In the genomic region with DNA sequence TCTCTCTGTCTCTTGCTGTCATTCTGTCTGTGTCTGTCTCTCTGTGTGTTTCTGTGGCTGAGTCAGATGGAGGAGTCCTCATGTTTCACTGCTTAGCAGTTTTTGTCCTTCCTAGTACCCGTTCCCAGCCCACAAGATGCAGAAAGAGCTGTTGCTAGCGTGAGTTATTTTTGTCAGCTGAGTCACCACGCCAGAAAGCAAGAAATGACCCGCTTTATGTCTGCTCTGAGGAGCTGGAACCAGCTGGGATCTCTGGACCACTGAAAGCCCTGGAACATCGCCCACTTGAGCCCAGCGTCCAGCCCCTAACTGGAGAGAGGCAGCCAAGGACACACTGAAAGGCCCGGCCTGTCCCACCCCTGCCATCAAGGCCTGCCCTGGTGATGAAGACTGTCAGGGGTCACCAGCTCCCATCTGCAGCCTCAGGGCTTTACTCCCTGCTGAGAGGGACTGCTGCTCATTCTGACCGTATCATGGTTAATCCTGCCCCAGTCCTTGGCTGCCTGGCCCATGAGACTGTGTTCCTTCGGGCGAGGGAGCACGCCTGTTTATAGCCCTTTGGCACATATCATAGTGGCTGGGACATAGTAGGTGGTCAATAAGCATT, we compare ENCODE assay signal across 8 cellular contexts.
DNase-seq lines count a peak whose midpoint lies in the region; ATAC-seq and TF ChIP-seq lines count a peak whose summit lies in the region.

No MANE protein-coding gene starts in this region.

- TF ChIP-seq CTCF in AG04449 (IDR thresholded peaks at IDR 0.05; ENCODE audit: insufficient read depth, low read length, missing control alignments) = no peak
- no peak for TF ChIP-seq CTCF in brain (conservative IDR thresholded peaks at IDR 0.05)
- TF ChIP-seq CTCF in kidney epithelial cell (IDR thresholded peaks at IDR 0.05; ENCODE audit: insufficient read depth, low read length, poor library complexity, severe bottlenecking) = no peak

- no peaks in the 10 kb centered on the region for H3K9me3 ChIP-seq in stomach smooth muscle (ENCODE audit: control insufficient read depth in 2 of 2, low read length in 2 of 2)

- H3K27me3 ChIP-seq in kidney epithelial cell (ENCODE audit: control insufficient read depth, insufficient read depth, low read length) = no peaks in the 10 kb centered on the region
- H3K27me3 ChIP-seq in stomach smooth muscle (ENCODE audit: control insufficient read depth in 1 of 2, insufficient read depth in 2 of 2, low read length in 2 of 2) = no peaks in the 10 kb centered on the region

- peak; percentile 39 for ATAC-seq in HG03439 (IDR thresholded peaks at IDR 0.05; ENCODE audit: unreplicated experiment)
- ATAC-seq in naive thymus-derived CD8-positive, alpha-beta T cell = no peak

- CTCF ChIA-PET in AG04449 (lab: Yijun Ruan, JAX) = interaction anchor here (1.1 to 1.7 kb wide), 2 partner anchors 92 to 107 kb away, joined by 3 to 8 read pairs; no protein-coding TSS in a partner anchor

- H3K9ac ChIP-seq in stomach smooth muscle (ENCODE audit: low read length in 2 of 2) = peak overlapping the region in 1 of 2 donors; percentile 62

- peaks cover 26% of the 10 kb centered on the region for H3K4me1 Mint-ChIP-seq in brain
- no peaks in the 10 kb centered on the region for H3K4me1 Mint-ChIP-seq in naive thymus-derived CD8-positive, alpha-beta T cell

- POLR2A ChIA-PET in AG04449 (lab: Yijun Ruan, JAX) = interaction anchor here (0.8 to 3.7 kb wide), 7 partner anchors 8 to 128 kb away, joined by 3 to 82 read pairs (median 8); a partner anchor contains a TSS
- POLR2A ChIA-PET in naive thymus-derived CD8-positive, alpha-beta T cell (lab: Charles Lee) = interaction anchor here (0.6 kb wide), 1 partner anchor 317 kb away, joined by 3 read pairs; no protein-coding TSS in a partner anchor

- peak overlapping the region; percentile 24 for H3K4me3 ChIP-seq in AG04449 (ENCODE audit: low read depth, low read length)
- no peak overlapping the region for H3K4me3 ChIP-seq in kidney epithelial cell (ENCODE audit: low read depth, low read length)
- H3K4me3 ChIP-seq in stomach smooth muscle (ENCODE audit: low read length in 2 of 2) = peak overlapping the region; percentile 27 to 47

- no peaks in the 10 kb centered on the region for H3K36me3 Mint-ChIP-seq in brain
- no peaks in the 10 kb centered on the region for H3K36me3 Mint-ChIP-seq in naive thymus-derived CD8-positive, alpha-beta T cell

- no peaks in the 10 kb centered on the region for H3K9me3 Mint-ChIP-seq in brain
- H3K9me3 Mint-ChIP-seq in naive thymus-derived CD8-positive, alpha-beta T cell = no peaks in the 10 kb centered on the region

- peaks cover 1% of the 10 kb centered on the region for H3K27me3 Mint-ChIP-seq in brain
- H3K27me3 Mint-ChIP-seq in naive thymus-derived CD8-positive, alpha-beta T cell = peaks cover 19 to 71% (median 35%) of the 10 kb centered on the region in 5 donors

- peak overlapping the region in 2 of 5 experiments; percentile 5 to 6 for H3K4me3 Mint-ChIP-seq in brain
- no peak overlapping the region for H3K4me3 Mint-ChIP-seq in naive thymus-derived CD8-positive, alpha-beta T cell

- H3K27ac Mint-ChIP-seq in brain = peak overlapping the region; percentile 8 to 92 (median 85)
- no peak overlapping the region for H3K27ac Mint-ChIP-seq in naive thymus-derived CD8-positive, alpha-beta T cell

- H3K36me3 ChIP-seq in kidney epithelial cell (ENCODE audit: control insufficient read depth, insufficient read depth, low read length) (no peaks in the 10 kb centered on the region), stomach smooth muscle (ENCODE audit: control insufficient read depth in 2 of 2, insufficient read depth in 2 of 2, low read length in 2 of 2) (no peaks in the 10 kb centered on the region)

- peak overlapping the region; percentile 88 for H3K27ac ChIP-seq in stomach smooth muscle (ENCODE audit: low read length)

- DNase-seq in AG04449 (ENCODE audit: low read depth, low spot score) = peak; percentile 89
- DNase-seq in kidney epithelial cell (ENCODE audit: low read depth) = peak; percentile 86
- DNase-seq in effector CD4-positive, alpha-beta T cell = no peak
- DNase-seq in naive thymus-derived CD8-positive, alpha-beta T cell = no peak
- no peak for DNase-seq in NCI-H345 (lab: John Stamatoyannopoulos, UW)

- H3K4me1 ChIP-seq in stomach smooth muscle (ENCODE audit: control insufficient read depth, insufficient read depth, low read length) = peaks cover 31% of the 10 kb centered on the region

Comparison
In these comparisons a context has a peak if more than half of its experiments do, and no peak if none do; other contexts are left out.
1. DNase-seq: peak in AG04449 (single experiment) and kidney epithelial cell (single experiment); none in effector CD4-positive, alpha-beta T cell (single experiment), naive thymus-derived CD8-positive, alpha-beta T cell (0 of 10) and NCI-H345 (single experiment).
2. H3K27ac Mint-ChIP-seq: peak in brain (5 of 5); none in naive thymus-derived CD8-positive, alpha-beta T cell (0 of 10).